Comparison of ENCODE assay signal across 11 cellular contexts in genomic region chr11:118922745-118923627, GRCh38. TPM values are rescaled to one million over a fixed set of nuclear protein-coding genes. Genes with fewer than 3 reads are reported as not detected.
A peak's percentile ranks its signal among the peaks of the same experiment; 100 is the strongest.
DNase-seq lines count a peak whose midpoint lies in the region; ATAC-seq and TF ChIP-seq lines count a peak whose summit lies in the region.
"Had no signal": no experiment of that assay in that cellular context is flagged by ENCODE, and none has a peak within 500 bp of the region (broad histone marks: within the 10 kb centered on the region; RNA-seq: fewer than 3 reads in every experiment).

No MANE protein-coding gene starts in this region.

- H3K9ac ChIP-seq in colonic mucosa (ENCODE audit: low read depth in 2 of 2, low read length in 2 of 2) (peak overlapping the region; percentile 95 to 97), mucosa of rectum (ENCODE audit: low read depth in 1 of 2, low read length in 2 of 2) (peak overlapping the region; percentile 92 to 93)
- H3K9ac ChIP-seq: KMS-11 had no signal

- TF ChIP-seq CTCF in heart left ventricle (IDR thresholded peaks at IDR 0.05) (no peak), colonic mucosa (IDR thresholded peaks at IDR 0.05) (no peak)

- WGBS in heart left ventricle, 4 donors = 37 to 58% (median 42%) methylated on average over 8 to 9 of the region's 9 CpGs

- H3K4me3 ChIP-seq in heart left ventricle (peak overlapping the region; percentile 79 to 99 (median 92)), colonic mucosa (peak overlapping the region; percentile 88), mucosa of rectum (ENCODE audit: low read length in 2 of 2) (peak overlapping the region; percentile 87 to 94)

- H3K27ac ChIP-seq in heart left ventricle = peak overlapping the region; percentile 87 to 100 (median 94)
- peak overlapping the region; percentile 100 for H3K27ac ChIP-seq in colonic mucosa
- H3K27ac ChIP-seq in mucosa of rectum (ENCODE audit: low read depth in 2 of 2, low read length in 2 of 2) = peak overlapping the region; percentile 89 to 94
- H3K27ac ChIP-seq: KMS-11 had no signal

- intact Hi-C loops in heart left ventricle (cut with DNase I) = no loop called here
- intact Hi-C loops in left ventricle myocardium superior (cut with micrococcal nuclease) = no loop called here
- intact Hi-C loops in colonic mucosa (cut with DNase I) = no loop called here

- H3K4me1 ChIP-seq in heart left ventricle (peaks cover 7 to 80% (median 69%) of the 10 kb centered on the region in 12 donors), colonic mucosa (peaks cover 51% of the 10 kb centered on the region), mucosa of rectum (ENCODE audit: control insufficient read depth in 2 of 2, insufficient read depth in 2 of 2, low read length in 2 of 2) (peaks cover 70 to 83% of the 10 kb centered on the region in 2 donors)

- no peaks in the 10 kb centered on the region for H3K9me3 ChIP-seq in heart left ventricle
- H3K9me3 ChIP-seq in colonic mucosa = no peaks in the 10 kb centered on the region
- no peaks in the 10 kb centered on the region for H3K9me3 ChIP-seq in mucosa of rectum (ENCODE audit: control insufficient read depth in 2 of 2, low read length in 2 of 2)

- H3K27me3 ChIP-seq in heart left ventricle (no peaks in the 10 kb centered on the region), colonic mucosa (no peaks in the 10 kb centered on the region), mucosa of rectum (ENCODE audit: control insufficient read depth in 2 of 2, insufficient read depth in 2 of 2, low read length in 2 of 2) (no peaks in the 10 kb centered on the region)

- ATAC-seq in heart left ventricle (no peak), left ventricle myocardium superior (no peak), HG03196 (IDR thresholded peaks at IDR 0.05; ENCODE audit: unreplicated experiment) (no peak), GM21825 (IDR thresholded peaks at IDR 0.05; ENCODE audit: unreplicated experiment) (no peak), HG02938 (IDR thresholded peaks at IDR 0.05; ENCODE audit: unreplicated experiment) (no peak)

- DNase-seq in heart left ventricle (no peak), left ventricle myocardium superior (no peak), colonic mucosa (no peak), foreskin melanocyte (no peak)
- DNase-seq: GDM1 had no signal

- TF ChIP-seq POLR2A in heart left ventricle (IDR thresholded peaks at IDR 0.05) = no peak

- no peaks in the 10 kb centered on the region for H3K36me3 ChIP-seq in heart left ventricle
- no peaks in the 10 kb centered on the region for H3K36me3 ChIP-seq in colonic mucosa
- H3K36me3 ChIP-seq in mucosa of rectum (ENCODE audit: control insufficient read depth in 2 of 2, insufficient read depth in 2 of 2, low read length in 2 of 2) = no peaks in the 10 kb centered on the region

RNA-seq across cellular contexts. Expression of gene BCL9L, which starts 2.7 kb away (rescaled TPM):
- total RNA-seq in heart left ventricle = 10 to 100 TPM; 33.4 to 80.3 (median 44.3) TPM
- 100 to 1,000 TPM in 1 of 2 donors, 10 to 100 TPM in 1; 28.0 to 102 TPM for polyA plus RNA-seq in heart left ventricle
- 44.7 TPM for total RNA-seq in left ventricle myocardium superior
- 10 to 100 TPM; 31.4 to 37.4 TPM for total RNA-seq in colonic mucosa

RNA-seq across cellular contexts. Expression of gene UPK2, which starts 33.1 kb away (rescaled TPM):
- total RNA-seq in heart left ventricle (not detected), left ventricle myocardium superior (not detected), colonic mucosa (not detected)
- not detected for polyA plus RNA-seq in heart left ventricle

RNA-seq across cellular contexts. Expression of gene CXCR5, which starts 39.3 kb away (rescaled TPM):
- total RNA-seq in heart left ventricle (under 1 TPM in 1 of 9 donors, not detected in 8; 0.11 TPM), left ventricle myocardium superior (not detected), colonic mucosa (under 1 TPM; 0.05 to 0.19 TPM)
- under 1 TPM; 0.25 to 0.27 TPM for polyA plus RNA-seq in heart left ventricle

RNA-seq across cellular contexts. Expression of gene FOXR1, which starts 48.6 kb away (rescaled TPM):
- total RNA-seq in heart left ventricle (not detected), left ventricle myocardium superior (not detected), colonic mucosa (not detected)
- polyA plus RNA-seq in heart left ventricle = not detected
- polyA plus RNA-seq: adipose tissue had no signal
